Comparison of ENCODE assay signal across 10 cellular contexts in genomic region chrX:55008571-55009358, GRCh38. TPM values are rescaled to one million over a fixed set of nuclear protein-coding genes. Genes with fewer than 3 reads are reported as not detected.
DNase-seq lines count a peak whose midpoint lies in the region; ATAC-seq and TF ChIP-seq lines count a peak whose summit lies in the region.
"Had no signal": no experiment of that assay in that cellular context is flagged by ENCODE, and none has a peak within 500 bp of the region (broad histone marks: within the 10 kb centered on the region; RNA-seq: fewer than 3 reads in every experiment).

No MANE protein-coding gene starts in this region.

- H3K9me3 Mint-ChIP-seq in activated CD8-positive, alpha-beta T cell treated with anti-CD3 and anti-CD28 coated beads for 36 hours: no peaks in the 10 kb centered on the region
- H3K9me3 Mint-ChIP-seq in immature natural killer cell: no peaks in the 10 kb centered on the region

- TF ChIP-seq CTCF in AG09309 (IDR thresholded peaks at IDR 0.05; ENCODE audit: control insufficient read depth, insufficient read depth, low read depth, low read length, missing control alignments) (no peak), thyroid gland (IDR thresholded peaks at IDR 0.05) (no peak)
- no peak for TF ChIP-seq CTCF in activated CD8-positive, alpha-beta T cell treated with anti-CD3 and anti-CD28 coated beads for 36 hours (IDR thresholded peaks at IDR 0.05)

- H3K4me3 ChIP-seq in AG09309 (ENCODE audit: control insufficient read depth, low read depth, low read length) (no peak overlapping the region), thyroid gland (replicated peaks in 1 of 3) (no peak overlapping the region)

- H3K36me3 Mint-ChIP-seq in activated CD8-positive, alpha-beta T cell treated with anti-CD3 and anti-CD28 coated beads for 36 hours (ENCODE audit: low read depth): peaks cover 25% of the 10 kb centered on the region
- H3K36me3 Mint-ChIP-seq in immature natural killer cell: peaks cover 3 to 16% (median 7%) of the 10 kb centered on the region in 3 donors

- intact Hi-C loops in activated CD8-positive, alpha-beta T cell treated with anti-CD3 and anti-CD28 coated beads for 36 hours (cut with micrococcal nuclease): no loop called here
- intact Hi-C loops in thyroid gland (cut with DNase I): loop anchor here (10.0 kb wide), 1 partner anchor 194 kb away; no protein-coding TSS in a partner anchor

- H3K27ac ChIP-seq in thyroid gland: no peak overlapping the region

- H3K36me3 ChIP-seq in thyroid gland: peaks cover 0 to 9% of the 10 kb centered on the region in 2 donors

- DNase-seq in AG09309 (ENCODE audit: low read depth): peak; percentile 14
- peak; percentile 61 for DNase-seq in HCEC 1CT
- peak; percentile 28 for DNase-seq in activated CD8-positive, alpha-beta T cell treated with anti-CD3 and anti-CD28 coated beads for 36 hours
- DNase-seq in immature natural killer cell: no peak
- DNase-seq in thyroid gland: no peak
- no peak for DNase-seq in T-helper 9 cell
- DNase-seq in midbrain (lab: John Stamatoyannopoulos, UW): no peak
- DNase-seq: amniotic stem cell, SHP77 treated with DMSO at 0.1 percent for 48 hours had no signal

- ATAC-seq in activated CD8-positive, alpha-beta T cell treated with anti-CD3 and anti-CD28 coated beads for 36 hours: peak; percentile 68
- ATAC-seq in GM18907 (IDR thresholded peaks at IDR 0.05; ENCODE audit: unreplicated experiment): no peak

- CTCF ChIA-PET in activated CD8-positive, alpha-beta T cell treated with anti-CD3 and anti-CD28 coated beads for 36 hours (lab: Charles Lee): interaction anchor here (1.1 kb wide), 1 partner anchor 117 kb away, joined by 5 read pairs; no protein-coding TSS in a partner anchor

- no peak overlapping the region for H3K27ac Mint-ChIP-seq in activated CD8-positive, alpha-beta T cell treated with anti-CD3 and anti-CD28 coated beads for 36 hours
- peak overlapping the region in 4 of 6 donors; percentile 18 to 43 (median 31) for H3K27ac Mint-ChIP-seq in immature natural killer cell

- no peak for TF ChIP-seq POLR2A in thyroid gland (IDR thresholded peaks at IDR 0.05)

- H3K27me3 Mint-ChIP-seq in activated CD8-positive, alpha-beta T cell treated with anti-CD3 and anti-CD28 coated beads for 36 hours: no peaks in the 10 kb centered on the region
- H3K27me3 Mint-ChIP-seq in immature natural killer cell (ENCODE audit: low read depth in 3 of 3): peaks cover 0 to 5% (median 3%) of the 10 kb centered on the region in 3 donors

- H3K4me1 ChIP-seq in thyroid gland: no peaks in the 10 kb centered on the region

- H3K9me3 ChIP-seq in thyroid gland: no peaks in the 10 kb centered on the region

- H3K4me1 Mint-ChIP-seq in activated CD8-positive, alpha-beta T cell treated with anti-CD3 and anti-CD28 coated beads for 36 hours (ENCODE audit: low read depth): peaks cover 23% of the 10 kb centered on the region
- H3K4me1 Mint-ChIP-seq in immature natural killer cell: peaks cover 12 to 22% of the 10 kb centered on the region in 2 donors

- WGBS in thyroid gland, 2 donors: 66 to 70% methylated on average over 6 to 8 of the region's 9 CpGs

- H3K27me3 ChIP-seq in thyroid gland: no peaks in the 10 kb centered on the region

- no peak overlapping the region for H3K4me3 Mint-ChIP-seq in activated CD8-positive, alpha-beta T cell treated with anti-CD3 and anti-CD28 coated beads for 36 hours
- H3K4me3 Mint-ChIP-seq in immature natural killer cell: peak overlapping the region in 1 of 5 donors; percentile 2

- POLR2A ChIA-PET in activated CD8-positive, alpha-beta T cell treated with anti-CD3 and anti-CD28 coated beads for 36 hours (lab: Charles Lee): interaction anchor here (1.3 kb wide), 1 partner anchor 9 kb away, joined by 5 read pairs; the partner anchor contains the start of gene APEX2

RNA-seq across cellular contexts. Expression of gene APEX2, which starts 8.6 kb away (rescaled TPM):
- total RNA-seq in activated CD8-positive, alpha-beta T cell treated with anti-CD3 and anti-CD28 coated beads for 36 hours: 10 to 100 TPM; 30.0 to 33.0 TPM
- polyA plus RNA-seq in immature natural killer cell: 10 to 100 TPM; 16.6 to 32.2 (median 27.4) TPM
- total RNA-seq in thyroid gland: 10 to 100 TPM in 2 of 4 donors, 1 to 10 TPM in 2; 7.0 to 13.9 (median 9.7) TPM

RNA-seq across cellular contexts. Expression of gene PFKFB1, which starts 14.8 kb away (rescaled TPM):
- total RNA-seq in activated CD8-positive, alpha-beta T cell treated with anti-CD3 and anti-CD28 coated beads for 36 hours: under 1 TPM; 0.60 to 0.92 TPM
- polyA plus RNA-seq in immature natural killer cell: under 1 TPM in 2 of 3 donors, not detected in 1; 0.28 to 0.41 TPM
- 1 to 10 TPM in 2 of 4 donors, under 1 TPM in 2; 0.56 to 1.3 (median 0.93) TPM for total RNA-seq in thyroid gland

RNA-seq across cellular contexts. Expression of gene ALAS2, which starts 22.0 kb away (rescaled TPM):
- not detected for total RNA-seq in activated CD8-positive, alpha-beta T cell treated with anti-CD3 and anti-CD28 coated beads for 36 hours
- 1 to 10 TPM in 1 of 3 donors, under 1 TPM in 2; 0.17 to 8.6 (median 0.82) TPM for polyA plus RNA-seq in immature natural killer cell
- not detected for total RNA-seq in thyroid gland

Comparison
In these comparisons a context has a peak if more than half of its experiments do, and no peak if none do; other contexts are left out.
1. DNase-seq: peak in AG09309 (single experiment), HCEC 1CT (single experiment) and activated CD8-positive, alpha-beta T cell treated with anti-CD3 and anti-CD28 coated beads for 36 hours (single experiment); none in immature natural killer cell (0 of 3), thyroid gland (0 of 2), T-helper 9 cell (single experiment) and midbrain (single experiment).